In the genomic region with DNA sequence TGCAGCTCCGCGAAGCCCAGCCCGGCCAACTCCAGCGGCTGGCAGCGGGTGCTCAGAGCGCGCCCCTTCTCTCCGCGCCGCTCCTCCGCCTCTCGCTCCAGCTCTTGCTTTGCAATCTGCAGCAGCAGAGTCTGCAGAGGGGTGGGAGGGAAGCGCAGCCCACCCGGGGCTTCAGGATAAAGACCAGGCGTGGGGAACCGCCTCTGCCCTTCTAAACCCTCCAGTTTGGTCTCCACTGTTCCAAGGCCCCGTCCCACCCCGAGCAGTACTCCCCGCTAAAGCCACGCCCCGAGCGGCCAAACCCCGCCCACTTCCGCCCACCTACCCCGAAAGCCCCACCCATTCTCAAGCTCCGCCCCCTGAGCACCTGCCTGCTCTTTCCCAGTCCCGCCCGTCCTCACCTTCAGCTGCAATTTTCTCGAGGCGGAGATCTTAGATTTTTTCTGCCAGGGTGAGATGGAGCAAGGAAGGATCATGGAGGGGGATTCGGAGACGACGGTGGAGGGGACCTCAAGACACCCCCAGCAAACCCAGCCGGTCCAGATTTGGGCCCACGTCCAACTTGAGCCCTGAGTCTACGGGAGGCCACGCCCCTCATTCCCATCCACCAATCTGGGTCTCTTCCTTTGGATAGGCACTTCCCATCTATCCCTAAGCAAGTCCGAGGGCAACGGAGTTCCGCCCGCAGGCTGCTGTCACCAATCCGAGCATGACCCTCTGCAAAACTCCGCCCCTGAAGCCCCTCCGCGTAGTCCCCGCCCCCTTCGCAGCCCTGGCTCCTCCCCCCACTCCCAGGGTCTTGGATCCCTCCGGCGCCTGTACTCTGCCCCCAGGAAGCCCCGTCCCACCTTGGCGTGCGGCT, we compare ENCODE assay signal across 10 cellular contexts. TPM values are rescaled to one million over a fixed set of nuclear protein-coding genes. Genes with fewer than 3 reads are reported as not detected.
DNase-seq lines count a peak whose midpoint lies in the region; ATAC-seq and TF ChIP-seq lines count a peak whose summit lies in the region.
"Had no signal": no experiment of that assay in that cellular context is flagged by ENCODE, and none has a peak within 500 bp of the region (broad histone marks: within the 10 kb centered on the region; RNA-seq: fewer than 3 reads in every experiment).

No MANE protein-coding gene starts in this region.

- H3K36me3 ChIP-seq in mammary epithelial cell (ENCODE audit: insufficient read depth, low read length) = no peaks in the 10 kb centered on the region

- H2AFZ ChIP-seq in mammary epithelial cell (ENCODE audit: low read depth, low read length) = peak overlapping the region; percentile 50

- TF ChIP-seq CTCF in mammary epithelial cell (conservative IDR thresholded peaks at IDR 0.05 in 1 of 2, IDR thresholded peaks at IDR 0.05 in 1 of 2; ENCODE audit: extremely low read depth in 1 of 2, insufficient read depth in 1 of 2, low read depth in 1 of 2, low read length in 2 of 2) = no peak

- H3K4me3 ChIP-seq in mammary epithelial cell (replicated peaks in 1 of 3; ENCODE audit: insufficient read depth in 1 of 3, low read depth in 2 of 3, low read length in 3 of 3) = peak overlapping the region in 1 of 3 experiments; percentile 16

- BruUV-seq in mammary epithelial cell (replicated peaks; lab: Mats Ljungman, UMichigan) = no TSS peak

- peak overlapping the region; percentile 30 for H3K4me2 ChIP-seq in mammary epithelial cell (ENCODE audit: insufficient read depth, low read depth, low read length)

- no peaks in the 10 kb centered on the region for H3K79me2 ChIP-seq in mammary epithelial cell (ENCODE audit: insufficient read depth, low read length)

- intact Hi-C loops in mammary epithelial cell (cut with micrococcal nuclease) = no loop called here

- WGBS in mammary epithelial cell (ENCODE audit: low coverage, missing lambda C conversion rate) = 0% methylated on average over 16 of the region's 52 CpGs

- dilution Hi-C loops in mammary epithelial cell (cut with HindIII; ENCODE audit: low sequenced_read_pairs) = loop anchor here (10.0 kb wide), 1 partner anchor 488 kb away; a partner anchor contains a TSS

- no peak for ATAC-seq in GM21723 (IDR thresholded peaks at IDR 0.05; ENCODE audit: unreplicated experiment)
- ATAC-seq: T-cell had no signal

- CTCF ChIA-PET in mammary epithelial cell (lab: Charles Lee; ENCODE audit: low non-redundant PET) = interaction anchor here (0.6 kb wide), 1 partner anchor 320 kb away, joined by 16 read pairs; no protein-coding TSS in a partner anchor

- no peaks in the 10 kb centered on the region for H4K20me1 ChIP-seq in mammary epithelial cell (ENCODE audit: insufficient read depth, low read length)

- DNase-seq in activated CD8-positive, alpha-beta memory T cell treated with anti-CD3 and anti-CD28 coated beads for 24 hours = peak; percentile 69
- DNase-seq in activated CD8-positive, alpha-beta memory T cell treated with anti-CD3 and anti-CD28 coated beads, Interleukin-2, amount 50 U/mL, for 4 hours = no peak
- DNase-seq in NCI-H748 (lab: John Stamatoyannopoulos, UW; ENCODE audit: unreplicated experiment) (peak; percentile 99), mammary epithelial cell (peak; percentile 29), kidney tubule cell (ENCODE audit: low spot score) (peak; percentile 48), pons (ENCODE audit: low spot score) (no peak), T1000 (lab: John Stamatoyannopoulos, UW) (no peak)

- in situ Hi-C loops in mammary epithelial cell (cut with MboI; ENCODE audit: low sequenced_read_pairs in 2 of 2) = no loop called here

- peaks cover 18% of the 10 kb centered on the region for H3K4me1 ChIP-seq in mammary epithelial cell (ENCODE audit: insufficient read depth, low read length)

- peaks cover 4% of the 10 kb centered on the region for H3K9me3 ChIP-seq in mammary epithelial cell (replicated peaks; ENCODE audit: insufficient read depth, low read length)

- no peak overlapping the region for H3K9ac ChIP-seq in mammary epithelial cell (ENCODE audit: insufficient read depth, low read length)

- no peaks in the 10 kb centered on the region for H3K27me3 ChIP-seq in mammary epithelial cell (ENCODE audit: insufficient read depth, low read length)

- no peak overlapping the region for H3K27ac ChIP-seq in mammary epithelial cell (ENCODE audit: insufficient read depth, low read depth, low read length)
- H3K27ac ChIP-seq: C4-2B had no signal

RNA-seq across cellular contexts. Expression of a gene that starts 1.1 kb away (rescaled TPM):
- total RNA-seq in mammary epithelial cell = 1 to 10 TPM in 1 of 2 donors, not detected in 1; 1.3 TPM
- polyA plus RNA-seq in mammary epithelial cell = 0.22 TPM
- not detected for polyA minus RNA-seq in mammary epithelial cell
- total RNA-seq: T-cell had no signal

RNA-seq across cellular contexts. Expression of a gene that starts 7.4 kb away (rescaled TPM):
- total RNA-seq in mammary epithelial cell = 10 to 100 TPM; 16.5 to 85.2 TPM
- 21.5 TPM for polyA plus RNA-seq in mammary epithelial cell
- polyA minus RNA-seq in mammary epithelial cell = 24.5 TPM

RNA-seq across cellular contexts. Expression of a gene that starts 10.0 kb away (rescaled TPM):
- total RNA-seq in mammary epithelial cell = 1 to 10 TPM; 1.5 to 2.2 TPM
- polyA plus RNA-seq in mammary epithelial cell = 1.3 TPM
- polyA minus RNA-seq in mammary epithelial cell = not detected
- total RNA-seq: T-cell had no signal

RNA-seq across cellular contexts. Expression of a gene that starts 23.7 kb away (rescaled TPM):
- 1 to 10 TPM in 1 of 2 donors, under 1 TPM in 1; 0.33 to 1.1 TPM for total RNA-seq in mammary epithelial cell
- polyA plus RNA-seq in mammary epithelial cell = 0.08 TPM
- not detected for polyA minus RNA-seq in mammary epithelial cell

RNA-seq across cellular contexts. Expression of a gene that starts 39.0 kb away (rescaled TPM):
- total RNA-seq in mammary epithelial cell = 10 to 100 TPM; 29.8 to 74.8 TPM
- 27.5 TPM for polyA plus RNA-seq in mammary epithelial cell
- polyA minus RNA-seq in mammary epithelial cell = 6.7 TPM

Comparison
In these comparisons a context has a peak if more than half of its experiments do, and no peak if none do; other contexts are left out.
1. DNase-seq: peak in activated CD8-positive, alpha-beta memory T cell treated with anti-CD3 and anti-CD28 coated beads for 24 hours (single experiment), NCI-H748 (single experiment), mammary epithelial cell (single experiment) and kidney tubule cell (single experiment); none in activated CD8-positive, alpha-beta memory T cell treated with anti-CD3 and anti-CD28 coated beads, Interleukin-2, amount 50 U/mL, for 4 hours (single experiment), pons (single experiment) and T1000 (single experiment).